Comparison of ENCODE assay signal across 2 cellular contexts in the genomic region with DNA sequence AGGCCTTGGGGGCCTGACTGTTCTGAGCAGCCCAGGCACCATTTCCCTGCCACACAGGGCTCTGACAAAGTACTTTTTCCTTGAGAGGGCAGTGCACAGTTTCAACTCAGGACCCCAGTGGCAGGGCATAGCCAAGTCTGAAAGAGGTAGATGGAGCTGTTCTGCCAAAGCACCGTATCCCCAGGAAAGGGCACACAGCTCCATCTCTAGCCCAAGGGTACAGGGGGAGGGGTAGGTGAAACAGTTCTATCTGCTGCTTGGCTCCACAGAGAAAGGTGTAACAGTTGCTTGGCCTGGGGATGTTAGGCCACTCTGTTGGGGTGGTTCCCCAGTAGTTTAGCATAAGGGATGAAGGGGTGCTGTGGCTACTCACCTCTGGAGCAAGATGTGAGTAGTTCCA.
TF ChIP-seq lines count a peak whose summit lies in the region.

No MANE protein-coding gene starts in this region.

TF ChIP-seq in IMR-90, 13 proteins besides CTCF, POLR2A, EP300 and RAD21:
- TF ChIP-seq MXI1 (IDR thresholded peaks at IDR 0.05; ENCODE audit: borderline replicate concordance, low read depth, low read length) (no peak), FOS (IDR thresholded peaks at IDR 0.05; ENCODE audit: low read depth, low read length) (no peak), SMC3 (IDR thresholded peaks at IDR 0.05; ENCODE audit: low read depth, low read length) (no peak), CEBPB (IDR thresholded peaks at IDR 0.05; ENCODE audit: low read depth, low read length) (no peak), MAFK (IDR thresholded peaks at IDR 0.05; ENCODE audit: low read depth, low read length) (no peak), NFE2L2 (IDR thresholded peaks at IDR 0.05; ENCODE audit: low read depth, low read length) (no peak), RCOR1 (IDR thresholded peaks at IDR 0.05; ENCODE audit: insufficient replicate concordance, low read length) (no peak), BHLHE40 (IDR thresholded peaks at IDR 0.05; ENCODE audit: low read depth, low read length) (no peak), CHD1 (IDR thresholded peaks at IDR 0.05; ENCODE audit: low read depth, low read length) (no peak)
- TF ChIP-seq, protein P1, sequence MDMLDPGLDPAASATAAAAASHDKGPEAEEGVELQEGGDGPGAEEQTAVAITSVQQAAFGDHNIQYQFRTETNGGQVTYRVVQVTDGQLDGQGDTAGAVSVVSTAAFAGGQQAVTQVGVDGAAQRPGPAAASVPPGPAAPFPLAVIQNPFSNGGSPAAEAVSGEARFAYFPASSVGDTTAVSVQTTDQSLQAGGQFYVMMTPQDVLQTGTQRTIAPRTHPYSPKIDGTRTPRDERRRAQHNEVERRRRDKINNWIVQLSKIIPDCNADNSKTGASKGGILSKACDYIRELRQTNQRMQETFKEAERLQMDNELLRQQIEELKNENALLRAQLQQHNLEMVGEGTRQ (IDR thresholded peaks at IDR 0.05; ENCODE audit: low read depth, low read length): no peak
- TF ChIP-seq, protein P2, sequence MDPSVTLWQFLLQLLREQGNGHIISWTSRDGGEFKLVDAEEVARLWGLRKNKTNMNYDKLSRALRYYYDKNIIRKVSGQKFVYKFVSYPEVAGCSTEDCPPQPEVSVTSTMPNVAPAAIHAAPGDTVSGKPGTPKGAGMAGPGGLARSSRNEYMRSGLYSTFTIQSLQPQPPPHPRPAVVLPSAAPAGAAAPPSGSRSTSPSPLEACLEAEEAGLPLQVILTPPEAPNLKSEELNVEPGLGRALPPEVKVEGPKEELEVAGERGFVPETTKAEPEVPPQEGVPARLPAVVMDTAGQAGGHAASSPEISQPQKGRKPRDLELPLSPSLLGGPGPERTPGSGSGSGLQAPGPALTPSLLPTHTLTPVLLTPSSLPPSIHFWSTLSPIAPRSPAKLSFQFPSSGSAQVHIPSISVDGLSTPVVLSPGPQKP (IDR thresholded peaks at IDR 0.05; ENCODE audit: borderline replicate concordance, low read depth, low read length): no peak

TF ChIP-seq in liver, 16 proteins besides CTCF, POLR2A, EP300 and RAD21:
- TF ChIP-seq RXRA (IDR thresholded peaks at IDR 0.05) (no peak), HNF4G (IDR thresholded peaks at IDR 0.05) (no peak), EGR1 (IDR thresholded peaks at IDR 0.05; ENCODE audit: low read depth in 2 of 2) (no peak), HNF4A (conservative IDR thresholded peaks at IDR 0.05) (no peak)
